In genomic region chr6:151041686-151042085, GRCh38 we compare ENCODE assay signal across 1 cellular context.
TF ChIP-seq lines count a peak whose summit lies in the region.

No MANE protein-coding gene starts in this region.

TF ChIP-seq in HepG2, 621 proteins besides CTCF, POLR2A, EP300 and RAD21 (continued from another document):
- TF ChIP-seq, protein P1, sequence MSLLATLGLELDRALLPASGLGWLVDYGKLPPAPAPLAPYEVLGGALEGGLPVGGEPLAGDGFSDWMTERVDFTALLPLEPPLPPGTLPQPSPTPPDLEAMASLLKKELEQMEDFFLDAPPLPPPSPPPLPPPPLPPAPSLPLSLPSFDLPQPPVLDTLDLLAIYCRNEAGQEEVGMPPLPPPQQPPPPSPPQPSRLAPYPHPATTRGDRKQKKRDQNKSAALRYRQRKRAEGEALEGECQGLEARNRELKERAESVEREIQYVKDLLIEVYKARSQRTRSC (CRISPR knock-in tag; IDR thresholded peaks at IDR 0.05; ENCODE audit: low read depth) = no peak
- TF ChIP-seq CBFB (CRISPR knock-in tag; IDR thresholded peaks at IDR 0.05) = no peak
- TF ChIP-seq KDM6A (CRISPR knock-in tag; IDR thresholded peaks at IDR 0.05; ENCODE audit: low read depth) = no peak
- no peak for TF ChIP-seq KMT2B (CRISPR knock-in tag; IDR thresholded peaks at IDR 0.05)
- TF ChIP-seq TFE3 (CRISPR knock-in tag; IDR thresholded peaks at IDR 0.05) = no peak
- no peak for TF ChIP-seq HOXD1 (CRISPR knock-in tag; IDR thresholded peaks at IDR 0.05)
- TF ChIP-seq ZNF724P (CRISPR knock-in tag; IDR thresholded peaks at IDR 0.05; ENCODE audit: borderline replicate concordance) = no peak
- TF ChIP-seq CCDC6 (CRISPR knock-in tag; IDR thresholded peaks at IDR 0.05) = no peak
- TF ChIP-seq ZNF382 (CRISPR knock-in tag; IDR thresholded peaks at IDR 0.05; ENCODE audit: borderline replicate concordance) = no peak
- no peak for TF ChIP-seq KAT2B (IDR thresholded peaks at IDR 0.05; ENCODE audit: borderline replicate concordance, low read depth, low read length)
- TF ChIP-seq ZFP36L1 (CRISPR knock-in tag; IDR thresholded peaks at IDR 0.05) = no peak
- no peak for TF ChIP-seq ZFP62 (CRISPR knock-in tag; IDR thresholded peaks at IDR 0.05)
- no peak for TF ChIP-seq ZNF782 (CRISPR knock-in tag; IDR thresholded peaks at IDR 0.05; ENCODE audit: borderline replicate concordance)
- no peak for TF ChIP-seq ZNF83 (CRISPR knock-in tag; IDR thresholded peaks at IDR 0.05; ENCODE audit: borderline replicate concordance)
- no peak for TF ChIP-seq MZF1 (CRISPR knock-in tag; IDR thresholded peaks at IDR 0.05; ENCODE audit: borderline replicate concordance)
- TF ChIP-seq ZNF530 (CRISPR knock-in tag; IDR thresholded peaks at IDR 0.05; ENCODE audit: low read depth) = no peak
- no peak for TF ChIP-seq ZNF33B (CRISPR knock-in tag; IDR thresholded peaks at IDR 0.05)
- TF ChIP-seq ZNF33A (CRISPR knock-in tag; IDR thresholded peaks at IDR 0.05; ENCODE audit: borderline replicate concordance) = no peak
- TF ChIP-seq DRAP1 (CRISPR knock-in tag; IDR thresholded peaks at IDR 0.05) = no peak
